ENCODE assay signal across 9 cellular contexts in the genomic region with DNA sequence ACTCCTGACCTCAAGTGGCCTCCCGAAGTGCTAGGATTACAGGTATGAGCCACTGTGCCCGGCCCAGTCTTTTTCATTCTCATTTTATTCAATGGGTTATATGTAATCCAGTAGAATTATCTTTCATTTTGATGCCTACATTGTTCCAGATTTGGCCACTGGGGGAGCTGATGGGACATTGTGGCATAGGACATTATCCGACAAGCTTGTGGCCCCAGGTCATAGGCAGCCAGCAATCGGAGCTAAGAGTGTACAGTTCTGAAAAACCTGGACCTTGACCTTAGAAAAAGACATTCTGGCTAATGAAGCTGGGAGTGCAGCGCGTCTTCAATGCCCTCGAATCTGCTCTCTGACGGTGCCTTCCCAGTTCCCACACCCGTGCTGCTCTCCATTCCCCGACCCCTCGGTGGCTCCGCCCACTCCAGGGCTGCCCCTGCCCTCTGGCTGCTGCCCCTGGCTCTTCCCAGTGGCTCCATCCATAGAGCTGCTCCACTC.
DNase-seq lines count a peak whose midpoint lies in the region; ATAC-seq and TF ChIP-seq lines count a peak whose summit lies in the region.
"Had no signal": no experiment of that assay in that cellular context is flagged by ENCODE, and none has a peak within 500 bp of the region (broad histone marks: within the 10 kb centered on the region; RNA-seq: fewer than 3 reads in every experiment).

No MANE protein-coding gene starts in this region.

- H3K27me3 Mint-ChIP-seq in natural killer cell (ENCODE audit: low read depth in 2 of 2): peaks cover 17 to 18% of the 10 kb centered on the region in 2 donors
- peaks cover 23 to 33% of the 10 kb centered on the region in 2 donors for H3K27me3 Mint-ChIP-seq in natural killer cell treated with Interleukin-12 subunit alpha and Interleukin-12 subunit beta and Interleukin-15 and Interleukin-18, amount 100 ng/mL, for 72 hours
- H3K27me3 Mint-ChIP-seq in type B pancreatic cell: peaks cover 25% of the 10 kb centered on the region

- H3K36me3 Mint-ChIP-seq in natural killer cell (no peaks in the 10 kb centered on the region), type B pancreatic cell (no peaks in the 10 kb centered on the region)
- no peaks in the 10 kb centered on the region for H3K36me3 Mint-ChIP-seq in natural killer cell treated with Interleukin-12 subunit alpha and Interleukin-12 subunit beta and Interleukin-15 and Interleukin-18, amount 100 ng/mL, for 72 hours

- intact Hi-C loops in natural killer cell (cut with micrococcal nuclease): no loop called here

- H3K4me1 Mint-ChIP-seq in natural killer cell (no peaks in the 10 kb centered on the region), type B pancreatic cell (ENCODE audit: unreplicated experiment) (no peaks in the 10 kb centered on the region)
- H3K4me1 Mint-ChIP-seq in natural killer cell treated with Interleukin-12 subunit alpha and Interleukin-12 subunit beta and Interleukin-15 and Interleukin-18, amount 100 ng/mL, for 72 hours (ENCODE audit: low read depth in 2 of 2): no peaks in the 10 kb centered on the region

- DNase-seq in natural killer cell (no peak), SHP77 (lab: John Stamatoyannopoulos, UW) (peak; percentile 62 to 75), cardiac fibroblast (ENCODE audit: low read depth in 2 of 2) (peak; percentile 12 to 36), lung microvascular endothelial cell (ENCODE audit: low read depth in 2 of 2) (peak; percentile 25 to 54), type B pancreatic cell (ENCODE audit: extremely low spot score, unreplicated experiment) (no peak), NCI-H128 (lab: John Stamatoyannopoulos, UW; ENCODE audit: unreplicated experiment) (no peak)
- no peak for DNase-seq in natural killer cell treated with Interleukin-12 subunit alpha and Interleukin-12 subunit beta and Interleukin-15 and Interleukin-18, amount 100 ng/mL, for 72 hours (ENCODE audit: low spot score)
- DNase-seq: left cardiac atrium had no signal

- H3K4me3 ChIP-seq in cardiac fibroblast (replicated peaks in 1 of 2; ENCODE audit: low read depth in 2 of 2, low read length in 2 of 2): no peak overlapping the region

- H3K4me3 Mint-ChIP-seq in natural killer cell (no peak overlapping the region), type B pancreatic cell (peak overlapping the region; percentile 68)
- H3K4me3 Mint-ChIP-seq in natural killer cell treated with Interleukin-12 subunit alpha and Interleukin-12 subunit beta and Interleukin-15 and Interleukin-18, amount 100 ng/mL, for 72 hours: no peak overlapping the region

- H3K27ac Mint-ChIP-seq in natural killer cell (no peak overlapping the region), type B pancreatic cell (no peak overlapping the region)
- no peak overlapping the region for H3K27ac Mint-ChIP-seq in natural killer cell treated with Interleukin-12 subunit alpha and Interleukin-12 subunit beta and Interleukin-15 and Interleukin-18, amount 100 ng/mL, for 72 hours

- H3K9me3 Mint-ChIP-seq in natural killer cell (no peaks in the 10 kb centered on the region), type B pancreatic cell (no peaks in the 10 kb centered on the region)
- no peaks in the 10 kb centered on the region for H3K9me3 Mint-ChIP-seq in natural killer cell treated with Interleukin-12 subunit alpha and Interleukin-12 subunit beta and Interleukin-15 and Interleukin-18, amount 100 ng/mL, for 72 hours

- ATAC-seq in natural killer cell (peak in 1 of 3 donors; percentile 76), HG03432 (IDR thresholded peaks at IDR 0.05; ENCODE audit: unreplicated experiment) (peak; percentile 63)
- no peak for ATAC-seq in natural killer cell treated with Interleukin-12 subunit alpha and Interleukin-12 subunit beta and Interleukin-15 and Interleukin-18, amount 100 ng/mL, for 72 hours

- TF ChIP-seq CTCF in natural killer cell (IDR thresholded peaks at IDR 0.05) (peak; percentile 38), cardiac fibroblast (IDR thresholded peaks at IDR 0.05; ENCODE audit: low read depth, low read length) (peak; percentile 45), type B pancreatic cell (conservative IDR thresholded peaks at IDR 0.05) (peak; percentile 81)

Comparison
In these comparisons a context has a peak if more than half of its experiments do, and no peak if none do; other contexts are left out.
1. DNase-seq: peak in SHP77 (2 of 2), cardiac fibroblast (2 of 2) and lung microvascular endothelial cell (2 of 2); none in natural killer cell (single experiment), natural killer cell treated with Interleukin-12 subunit alpha and Interleukin-12 subunit beta and Interleukin-15 and Interleukin-18, amount 100 ng/mL, for 72 hours (single experiment), type B pancreatic cell (single experiment) and NCI-H128 (single experiment).
2. Peak in every context shown above with its lines, with median percentiles within 50 percentile points of each other: CTCF ChIP-seq.